9 cellular contexts compared by ENCODE assay signal in genomic region chr2:47360937-47361336, GRCh38. TPM values are rescaled to one million over a fixed set of nuclear protein-coding genes. Genes with fewer than 3 reads are reported as not detected.
A peak's percentile ranks its signal among the peaks of the same experiment; 100 is the strongest.
DNase-seq lines count a peak whose midpoint lies in the region; ATAC-seq, FAIRE-seq and TF ChIP-seq lines count a peak whose summit lies in the region.
"Had no signal": no experiment of that assay in that cellular context is flagged by ENCODE, and none has a peak within 500 bp of the region (broad histone marks: within the 10 kb centered on the region; RNA-seq: fewer than 3 reads in every experiment).

No MANE protein-coding gene starts in this region.

- H3K9ac ChIP-seq in mammary epithelial cell (ENCODE audit: insufficient read depth, low read length) = no peak overlapping the region

- peak; percentile 98 for FAIRE-seq in RCC 7860 (lab: Jason Lieb, UNC)
- peak; percentile 20 for FAIRE-seq in urothelium cell line (lab: Jason Lieb, UNC)

- H3K4me1 ChIP-seq in mammary epithelial cell (ENCODE audit: insufficient read depth, low read length) (peaks cover 5% of the 10 kb centered on the region), breast epithelium (no peaks in the 10 kb centered on the region)

- H3K4me3 ChIP-seq in mammary epithelial cell (replicated peaks in 1 of 3; ENCODE audit: insufficient read depth in 1 of 3, low read depth in 2 of 3, low read length in 3 of 3) (no peak overlapping the region), breast epithelium (no peak overlapping the region), fibroblast of mammary gland (ENCODE audit: control insufficient read depth, low read depth, low read length) (no peak overlapping the region)

- no peak for ATAC-seq in activated CD8-positive, alpha-beta memory T cell treated with anti-CD3 and anti-CD28 coated beads, Interleukin-2, amount 10 ng/mL, durations not matched to agents 7 days and 5 days

- TF ChIP-seq CTCF in mammary epithelial cell (conservative IDR thresholded peaks at IDR 0.05 in 1 of 2, IDR thresholded peaks at IDR 0.05 in 1 of 2; ENCODE audit: extremely low read depth in 1 of 2, insufficient read depth in 1 of 2, low read depth in 1 of 2, low read length in 2 of 2) (no peak), breast epithelium (IDR thresholded peaks at IDR 0.05) (no peak), fibroblast of mammary gland (conservative IDR thresholded peaks at IDR 0.05; ENCODE audit: control insufficient read depth, insufficient read depth, low read depth, low read length) (no peak)

- WGBS in mammary epithelial cell (ENCODE audit: low coverage, missing lambda C conversion rate) = 59% methylated on average over 2 of the region's 2 CpGs

- CTCF ChIA-PET in mammary epithelial cell (lab: Charles Lee; ENCODE audit: low non-redundant PET) = no interaction called here
- CTCF ChIA-PET in activated CD8-positive, alpha-beta memory T cell treated with anti-CD3 and anti-CD28 coated beads, Interleukin-2, amount 10 ng/mL, durations not matched to agents 7 days and 5 days (lab: Charles Lee) = interaction anchor here (0.7 kb wide), 1 partner anchor 388 kb away, joined by 3 read pairs; no protein-coding TSS in a partner anchor

- H3K4me1 Mint-ChIP-seq in activated CD8-positive, alpha-beta memory T cell treated with anti-CD3 and anti-CD28 coated beads, Interleukin-2, amount 10 ng/mL, durations not matched to agents 7 days and 5 days = no peaks in the 10 kb centered on the region

- no TSS peak for BruUV-seq in mammary epithelial cell (replicated peaks; lab: Mats Ljungman, UMichigan)

- no peak overlapping the region for H3K4me3 Mint-ChIP-seq in activated CD8-positive, alpha-beta memory T cell treated with anti-CD3 and anti-CD28 coated beads, Interleukin-2, amount 10 ng/mL, durations not matched to agents 7 days and 5 days

- H3K27ac ChIP-seq in mammary epithelial cell (ENCODE audit: insufficient read depth, low read depth, low read length) (no peak overlapping the region), breast epithelium (no peak overlapping the region)

- H3K27me3 Mint-ChIP-seq in activated CD8-positive, alpha-beta memory T cell treated with anti-CD3 and anti-CD28 coated beads, Interleukin-2, amount 10 ng/mL, durations not matched to agents 7 days and 5 days = peaks cover 2% of the 10 kb centered on the region

- intact Hi-C loops in mammary epithelial cell (cut with micrococcal nuclease) (no loop called here), breast epithelium (cut with DNase I; ENCODE audit: low total_unique reads) (no loop called here)

- H3K9me3 ChIP-seq in mammary epithelial cell (replicated peaks; ENCODE audit: insufficient read depth, low read length) = no peaks in the 10 kb centered on the region
- no peaks in the 10 kb centered on the region for H3K9me3 ChIP-seq in breast epithelium

- no peaks in the 10 kb centered on the region for H3K36me3 ChIP-seq in mammary epithelial cell (ENCODE audit: insufficient read depth, low read length)
- no peaks in the 10 kb centered on the region for H3K36me3 ChIP-seq in breast epithelium

- no peaks in the 10 kb centered on the region for H3K79me2 ChIP-seq in mammary epithelial cell (ENCODE audit: insufficient read depth, low read length)

- no peaks in the 10 kb centered on the region for H3K27me3 ChIP-seq in mammary epithelial cell (ENCODE audit: insufficient read depth, low read length)
- no peaks in the 10 kb centered on the region for H3K27me3 ChIP-seq in breast epithelium

- no peaks in the 10 kb centered on the region for H4K20me1 ChIP-seq in mammary epithelial cell (ENCODE audit: insufficient read depth, low read length)

- DNase-seq in mammary epithelial cell (peak; percentile 90), breast epithelium (ENCODE audit: low spot score in 2 of 2) (no peak), RCC 7860 (ENCODE audit: low spot score) (peak; percentile 98), fibroblast of mammary gland (ENCODE audit: low read depth) (peak; percentile 96), urothelium cell line (ENCODE audit: low spot score) (no peak), AML-193 (lab: John Stamatoyannopoulos, UW) (no peak)
- no peak for DNase-seq in activated effector memory CD4-positive, alpha-beta T cell treated with Interleukin-2 at 50 U/mL for 16 hours
- DNase-seq in activated CD8-positive, alpha-beta memory T cell treated with anti-CD3 and anti-CD28 coated beads, Interleukin-2, amount 10 ng/mL, durations not matched to agents 7 days and 5 days = no peak
- DNase-seq: NCI-H2081 treated with DMSO at 0.1 percent for 48 hours had no signal

- H3K4me2 ChIP-seq in mammary epithelial cell (ENCODE audit: insufficient read depth, low read depth, low read length) = no peak overlapping the region

- no peak overlapping the region for H2AFZ ChIP-seq in mammary epithelial cell (ENCODE audit: low read depth, low read length)

- dilution Hi-C loops in mammary epithelial cell (cut with HindIII; ENCODE audit: low sequenced_read_pairs) = no loop called here

- in situ Hi-C loops in mammary epithelial cell (cut with MboI; ENCODE audit: low sequenced_read_pairs in 2 of 2) = no loop called here

- TF ChIP-seq POLR2A in breast epithelium (IDR thresholded peaks at IDR 0.05) = no peak

- no peak overlapping the region for H3K27ac Mint-ChIP-seq in activated CD8-positive, alpha-beta memory T cell treated with anti-CD3 and anti-CD28 coated beads, Interleukin-2, amount 10 ng/mL, durations not matched to agents 7 days and 5 days

- H3K9me3 Mint-ChIP-seq in activated CD8-positive, alpha-beta memory T cell treated with anti-CD3 and anti-CD28 coated beads, Interleukin-2, amount 10 ng/mL, durations not matched to agents 7 days and 5 days (ENCODE audit: low read depth) = no peaks in the 10 kb centered on the region

- no peaks in the 10 kb centered on the region for H3K36me3 Mint-ChIP-seq in activated CD8-positive, alpha-beta memory T cell treated with anti-CD3 and anti-CD28 coated beads, Interleukin-2, amount 10 ng/mL, durations not matched to agents 7 days and 5 days

RNA-seq across cellular contexts. Expression of gene EPCAM, which starts 8.2 kb away (rescaled TPM):
- total RNA-seq in mammary epithelial cell (10 to 100 TPM in 1 of 2 donors, 1 to 10 TPM in 1; 4.0 to 18.2 TPM), breast epithelium (10 to 100 TPM in 2 of 3 donors, under 1 TPM in 1; 0.48 to 50.3 (median 39.3) TPM)
- polyA plus RNA-seq in mammary epithelial cell = 16.8 TPM
- polyA minus RNA-seq in mammary epithelial cell = 34.4 TPM
- under 1 TPM in 1 of 2 experiments, not detected in 1; 0.14 TPM for total RNA-seq in activated CD8-positive, alpha-beta memory T cell treated with anti-CD3 and anti-CD28 coated beads, Interleukin-2, amount 10 ng/mL, durations not matched to agents 7 days and 5 days

RNA-seq across cellular contexts. Expression of gene MSH2, which starts 42.0 kb away (rescaled TPM):
- 10 to 100 TPM; 14.7 to 21.5 TPM for total RNA-seq in mammary epithelial cell
- polyA plus RNA-seq in mammary epithelial cell = 18.8 TPM
- polyA minus RNA-seq in mammary epithelial cell = 10.0 TPM
- 10 to 100 TPM in 2 of 3 donors, 1 to 10 TPM in 1; 9.4 to 22.5 (median 16.4) TPM for total RNA-seq in breast epithelium
- 10 to 100 TPM; 45.7 to 57.4 TPM for total RNA-seq in activated CD8-positive, alpha-beta memory T cell treated with anti-CD3 and anti-CD28 coated beads, Interleukin-2, amount 10 ng/mL, durations not matched to agents 7 days and 5 days

Comparison
In these comparisons a context has a peak if more than half of its experiments do, and no peak if none do; other contexts are left out.
1. DNase-seq: peak in mammary epithelial cell (single experiment), RCC 7860 (single experiment) and fibroblast of mammary gland (single experiment); none in breast epithelium (0 of 2), urothelium cell line (single experiment), AML-193 (0 of 2), activated effector memory CD4-positive, alpha-beta T cell treated with Interleukin-2 at 50 U/mL for 16 hours (single experiment) and activated CD8-positive, alpha-beta memory T cell treated with anti-CD3 and anti-CD28 coated beads, Interleukin-2, amount 10 ng/mL, durations not matched to agents 7 days and 5 days (single experiment).